In the genomic region with DNA sequence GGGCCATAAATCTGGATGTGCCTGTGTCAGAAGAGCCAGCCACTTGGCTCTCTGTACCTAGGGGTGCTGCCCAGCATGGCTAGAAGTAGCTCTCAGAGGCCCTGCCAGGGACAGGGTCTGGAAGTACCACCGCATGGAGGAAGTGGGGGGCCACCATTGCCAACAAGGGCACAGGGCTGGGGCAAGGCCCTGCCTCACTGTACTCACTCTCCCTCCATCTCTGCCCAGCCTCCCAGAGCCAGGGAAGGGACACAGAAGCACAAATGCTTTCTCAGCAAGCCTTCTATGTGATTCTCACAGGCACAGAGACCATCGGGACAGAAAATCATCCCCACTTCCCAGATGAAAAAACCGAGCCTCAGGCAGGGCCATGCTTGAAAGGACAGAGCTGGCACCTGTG, we compare ENCODE assay signal across 36 cellular contexts.
"Had no signal": no experiment of that assay in that cellular context is flagged by ENCODE, and none has a peak within 500 bp of the region (broad histone marks: within the 10 kb centered on the region; RNA-seq: fewer than 3 reads in every experiment).

No MANE protein-coding gene starts in this region.

- ATAC-seq: activated CD8-positive, alpha-beta T cell treated with anti-CD3 and anti-CD28 coated beads, Interleukin-2, amount 10 ng/mL, durations not matched to agents 7 days and 5 days; activated T-cell treated with anti-CD3 and anti-CD28 coated beads, Interleukin-2, amount 50 U/mL, for 72 hours; activated T-helper 17 cell treated with anti-CD3 and anti-CD28 coated beads, Interleukin-2, amount 50 U/mL, for 72 hours; Right ventricle myocardium inferior had no signal

- H3K4me3 ChIP-seq: PC-9, SK-N-MC had no signal

- FAIRE-seq: RCC 7860, TTC549 had no signal

- H3K36me3 Mint-ChIP-seq: activated naive CD8-positive, alpha-beta T cell treated with anti-CD3 and anti-CD28 coated beads for 36 hours had no signal

- H3K4me3 Mint-ChIP-seq: activated CD4-positive, alpha-beta T cell treated with anti-CD3 and anti-CD28 coated beads, Interleukin-2, amount 10 ng/mL, durations not matched to agents 7 days and 5 days; activated CD8-positive, alpha-beta T cell treated with anti-CD3 and anti-CD28 coated beads, Interleukin-2, amount 10 ng/mL, durations not matched to agents 7 days and 5 days; activated naive CD8-positive, alpha-beta T cell treated with anti-CD3 and anti-CD28 coated beads for 36 hours; activated T-cell treated with anti-CD3 and anti-CD28 coated beads, Interleukin-2, amount 50 U/mL, for 72 hours; activated T-helper 17 cell treated with anti-CD3 and anti-CD28 coated beads, Interleukin-2, amount 50 U/mL, for 72 hours; central memory CD8-positive, alpha-beta T cell; T-helper 1 cell treated with Interleukin-12 subunit alpha and Interleukin-12 subunit beta and Interleukin-4 antibody, amounts not matched to agents 30 μg/mL and 1 μg/mL, for 36 hours; T-helper 2 cell treated with Interferon-gamma antibody and Interleukin-4, amounts not matched to agents 5 μg/mL and 100 μg/mL, for 36 hours had no signal

- H3K36me3 ChIP-seq: brain microvascular endothelial cell had no signal

- H2AFZ ChIP-seq: PC-9 had no signal

- H3K27ac ChIP-seq: brain microvascular endothelial cell, RWPE1, SK-N-MC had no signal

- DNase-seq: activated CD4-positive, alpha-beta T cell treated with anti-CD3 and anti-CD28 coated beads, Interleukin-2, amount 10 ng/mL, durations not matched to agents 7 days and 5 days; activated CD4-positive, alpha-beta T cell treated with anti-CD3 and anti-CD28 coated beads, Interleukin-2, amount 50 U/mL, for 48 hours; activated CD8-positive, alpha-beta memory T cell treated with anti-CD3 and anti-CD28 coated beads, Interleukin-2, amount 50 U/mL, for 4 hours; activated CD8-positive, alpha-beta T cell treated with anti-CD3 and anti-CD28 coated beads, Interleukin-2, amount 10 ng/mL, durations not matched to agents 7 days and 5 days; activated effector memory CD4-positive, alpha-beta T cell treated with anti-CD3 and anti-CD28 coated beads, Interleukin-2, amount 50 U/mL, for 16 hours; activated naive CD4-positive, alpha-beta T cell; activated naive CD4-positive, alpha-beta T cell treated with anti-CD3 and anti-CD28 coated beads, Interleukin-2, amount 50 U/mL, for 16 hours; activated naive CD8-positive, alpha-beta T cell treated with anti-CD3 and anti-CD28 coated beads for 36 hours; activated T-cell treated with anti-CD3 and anti-CD28 coated beads for 4 hours; activated T-cell treated with anti-CD3 and anti-CD28 coated beads, Interleukin-2, amount 50 U/mL, for 72 hours; amniotic stem cell; aorta; brain microvascular endothelial cell; Karpas-422; KBM-7; NCI-H1048; NCI-H1105 treated with DMSO at 0.1 percent for 48 hours; NCI-H1436; NCI-H1694; NCI-H1930; NCI-H2081 treated with DMSO at 0.1 percent for 48 hours; NCI-H345; NCI-H510A; NCI-H526; NCI-H748 treated with DMSO at 0.1 percent for 48 hours; PC-9; SIG-M5 had no signal

- H3K27me3 ChIP-seq: brain microvascular endothelial cell had no signal

- H3K9me3 Mint-ChIP-seq: activated CD4-positive, alpha-beta T cell treated with anti-CD3 and anti-CD28 coated beads, Interleukin-2, amount 10 ng/mL, durations not matched to agents 7 days and 5 days; activated T-cell treated with anti-CD3 and anti-CD28 coated beads, Interleukin-2, amount 50 U/mL, for 72 hours; activated T-helper 17 cell treated with anti-CD3 and anti-CD28 coated beads, Interleukin-2, amount 50 U/mL, for 72 hours; central memory CD8-positive, alpha-beta T cell; T-helper 1 cell treated with Interleukin-12 subunit alpha and Interleukin-12 subunit beta and Interleukin-4 antibody, amounts not matched to agents 30 μg/mL and 1 μg/mL, for 36 hours; T-helper 2 cell treated with Interferon-gamma antibody and Interleukin-4, amounts not matched to agents 5 μg/mL and 100 μg/mL, for 36 hours had no signal

- H3K27ac Mint-ChIP-seq: activated CD4-positive, alpha-beta T cell treated with anti-CD3 and anti-CD28 coated beads, Interleukin-2, amount 10 ng/mL, durations not matched to agents 7 days and 5 days; activated CD8-positive, alpha-beta T cell treated with anti-CD3 and anti-CD28 coated beads, Interleukin-2, amount 10 ng/mL, durations not matched to agents 7 days and 5 days; activated T-cell treated with anti-CD3 and anti-CD28 coated beads, Interleukin-2, amount 50 U/mL, for 72 hours; activated T-helper 17 cell treated with anti-CD3 and anti-CD28 coated beads, Interleukin-2, amount 50 U/mL, for 72 hours; T-helper 1 cell treated with Interleukin-12 subunit alpha and Interleukin-12 subunit beta and Interleukin-4 antibody, amounts not matched to agents 30 μg/mL and 1 μg/mL, for 36 hours; T-helper 2 cell treated with Interferon-gamma antibody and Interleukin-4, amounts not matched to agents 5 μg/mL and 100 μg/mL, for 36 hours had no signal

- H3K27me3 Mint-ChIP-seq: activated naive CD8-positive, alpha-beta T cell treated with anti-CD3 and anti-CD28 coated beads for 36 hours had no signal
